ENCODE assay signal across 1 cellular context in the genomic region with DNA sequence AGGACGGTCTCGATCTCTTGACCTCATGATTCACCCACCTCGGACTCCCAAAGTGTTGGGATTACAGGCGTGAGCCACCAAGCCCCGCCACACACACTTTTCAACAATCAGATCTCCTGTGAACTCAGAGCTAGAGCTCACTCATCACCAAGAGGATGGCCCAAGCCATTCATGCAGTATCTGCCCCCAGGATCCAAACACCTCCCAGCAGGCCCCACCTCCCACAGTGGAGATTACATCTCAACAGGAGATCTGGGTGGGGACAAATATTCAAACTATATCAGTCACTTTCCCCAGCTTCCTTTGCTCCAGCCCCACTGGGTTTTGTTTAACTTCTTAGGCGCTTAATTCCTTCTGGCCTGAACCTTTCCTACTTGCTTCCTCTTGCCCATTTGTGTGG.
TF ChIP-seq lines count a peak whose summit lies in the region.

No MANE protein-coding gene starts in this region.

TF ChIP-seq in H1, 55 proteins besides CTCF, POLR2A, EP300 and RAD21:
- TF ChIP-seq SIN3A (conservative IDR thresholded peaks at IDR 0.05 in 1 of 2, IDR thresholded peaks at IDR 0.05 in 1 of 2; ENCODE audit: low read depth in 1 of 2, low read length in 2 of 2) (no peak), SAP30 (IDR thresholded peaks at IDR 0.05; ENCODE audit: insufficient read depth, insufficient replicate concordance, low read length) (no peak), PHF8 (conservative IDR thresholded peaks at IDR 0.05; ENCODE audit: low read depth, low read length) (no peak), FOSL1 (IDR thresholded peaks at IDR 0.05; ENCODE audit: insufficient read depth, low read depth, low read length) (no peak), TCF12 (IDR thresholded peaks at IDR 0.05; ENCODE audit: low read depth, low read length) (no peak), SIRT6 (IDR thresholded peaks at IDR 0.05; ENCODE audit: low read length) (no peak), SP4 (IDR thresholded peaks at IDR 0.05; ENCODE audit: low read length) (no peak), ASH2L (IDR thresholded peaks at IDR 0.05; ENCODE audit: low read length) (no peak), RFX5 (IDR thresholded peaks at IDR 0.05; ENCODE audit: borderline replicate concordance, low read depth, low read length) (no peak), CBX8 (IDR thresholded peaks at IDR 0.05; ENCODE audit: borderline replicate concordance, low read depth, low read length) (no peak), JUND (IDR thresholded peaks at IDR 0.05; ENCODE audit: low read length) (no peak), TEAD4 (IDR thresholded peaks at IDR 0.05; ENCODE audit: low read depth, low read length) (no peak), CTBP2 (IDR thresholded peaks at IDR 0.05; ENCODE audit: borderline replicate concordance, insufficient read depth, insufficient read length, low read length) (no peak), CHD2 (IDR thresholded peaks at IDR 0.05; ENCODE audit: low read length) (no peak), JUN (IDR thresholded peaks at IDR 0.05; ENCODE audit: low read depth, low read length) (no peak), MAFK (IDR thresholded peaks at IDR 0.05; ENCODE audit: low read depth, low read length) (no peak), YY1 (IDR thresholded peaks at IDR 0.05; ENCODE audit: low read depth, low read length) (no peak), RBBP5 (IDR thresholded peaks at IDR 0.05; ENCODE audit: borderline replicate concordance, low read depth, low read length) (no peak)
- TF ChIP-seq, protein P1, sequence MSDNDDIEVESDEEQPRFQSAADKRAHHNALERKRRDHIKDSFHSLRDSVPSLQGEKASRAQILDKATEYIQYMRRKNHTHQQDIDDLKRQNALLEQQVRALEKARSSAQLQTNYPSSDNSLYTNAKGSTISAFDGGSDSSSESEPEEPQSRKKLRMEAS (IDR thresholded peaks at IDR 0.05): no peak
